In genomic region chr15:95968856-95969255, GRCh38 we compare ENCODE assay signal across 34 cellular contexts.
"Had no signal": no experiment of that assay in that cellular context is flagged by ENCODE, and none has a peak within 500 bp of the region (broad histone marks: within the 10 kb centered on the region; RNA-seq: fewer than 3 reads in every experiment).

No MANE protein-coding gene starts in this region.

- H3K27me3 ChIP-seq: MG63 had no signal

- H3K36me3 ChIP-seq: MG63 had no signal

- H3K9me3 ChIP-seq: MG63 had no signal

- DNase-seq: Karpas-422, Kasumi-1, MG63, MM.1S, MV-4-11, NCI-H1048, NCI-H1092, NCI-H1092 treated with DMSO at 0.1 percent for 48 hours, NCI-H1105, NCI-H1105 treated with DMSO at 0.1 percent for 48 hours, NCI-H1417, NCI-H1417 treated with DMSO at 0.1 percent for 48 hours, NCI-H1436, NCI-H1436 treated with DMSO at 0.1 percent for 48 hours, NCI-H146, NCI-H1694, NCI-H1694 treated with DMSO at 0.1 percent for 48 hours, NCI-H187, NCI-H187 treated with DMSO at 0.1 percent for 48 hours, NCI-H1930, NCI-H2029, NCI-H2029 treated with DMSO at 0.1 percent for 48 hours, NCI-H2081, NCI-H2081 treated with DMSO at 0.1 percent for 48 hours, NCI-H2107, NCI-H2171, NCI-H2171 treated with DMSO at 0.1 percent for 48 hours, NCI-H2227 treated with DMSO at 0.1 percent for 48 hours, NCI-H226, NCI-H345, NCI-H446, NCI-H446 treated with DMSO at 0.1 percent for 48 hours, NCI-H510A, NCI-H510A treated with DMSO at 0.1 percent for 48 hours had no signal

- H3K4me3 ChIP-seq: MG63 had no signal
